ENCODE assay signal across 9 cellular contexts in the genomic region with DNA sequence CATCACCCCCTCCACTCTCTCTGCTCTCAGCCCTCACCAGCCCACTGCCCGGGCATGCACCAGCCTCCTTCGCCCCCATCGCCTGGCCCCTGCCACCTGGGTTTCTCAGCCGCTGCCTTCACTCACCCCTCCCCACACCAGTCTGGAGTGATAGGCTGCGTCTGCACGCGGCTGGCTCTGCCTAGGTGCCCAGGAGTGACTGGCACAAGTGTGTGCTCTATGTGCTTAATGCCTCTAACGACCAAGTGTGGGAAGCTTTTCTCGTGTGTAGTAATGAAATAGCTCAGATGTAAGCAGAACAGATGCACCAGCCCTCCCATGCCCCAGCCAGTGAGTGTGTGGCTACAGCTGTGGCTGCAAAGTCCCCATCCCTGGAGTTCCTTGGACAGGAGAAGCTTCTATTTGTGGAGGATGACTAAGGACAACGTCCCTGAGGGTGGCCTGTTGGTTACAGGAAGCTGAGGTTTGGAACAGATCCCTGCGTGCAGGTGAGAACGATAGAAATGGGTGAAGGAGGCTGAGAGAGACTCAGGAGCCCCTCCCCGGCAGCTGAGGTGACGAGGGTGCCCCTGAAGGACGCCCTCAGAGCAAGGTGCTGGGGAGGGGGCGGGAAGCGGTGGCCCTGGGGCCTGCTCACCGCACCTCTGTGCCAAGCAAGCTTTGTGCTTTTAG. TPM values are rescaled to one million over a fixed set of nuclear protein-coding genes. Genes with fewer than 3 reads are reported as not detected.
DNase-seq lines count a peak whose midpoint lies in the region; ATAC-seq and TF ChIP-seq lines count a peak whose summit lies in the region.
"Had no signal": no experiment of that assay in that cellular context is flagged by ENCODE, and none has a peak within 500 bp of the region (broad histone marks: within the 10 kb centered on the region; RNA-seq: fewer than 3 reads in every experiment).

No MANE protein-coding gene starts in this region.

- POLR2A ChIA-PET in CD4-positive, alpha-beta memory T cell (lab: Charles Lee; ENCODE audit: partially characterized antibody), result interaction anchor here (1.2 kb wide), 1 partner anchor 36 kb away, joined by 3 read pairs; a partner anchor contains a TSS

- H3K27me3 ChIP-seq in CD4-positive, alpha-beta memory T cell (ENCODE audit: insufficient read depth, low read length), result no peaks in the 10 kb centered on the region
- H3K27me3 ChIP-seq in left ventricle myocardium inferior (ENCODE audit: low read depth), result no peaks in the 10 kb centered on the region

- peaks cover 25 to 62% (median 45%) of the 10 kb centered on the region in 4 donors for H3K4me1 Mint-ChIP-seq in CD4-positive, alpha-beta memory T cell

- CTCF ChIA-PET in CD4-positive, alpha-beta memory T cell (lab: Charles Lee; ENCODE audit: partially characterized antibody), result no interaction called here

- H3K36me3 Mint-ChIP-seq in CD4-positive, alpha-beta memory T cell, result peaks cover 0 to under 1% of the 10 kb centered on the region in 2 donors
- H3K36me3 Mint-ChIP-seq: naive B cell had no signal

- no peaks in the 10 kb centered on the region for H3K27me3 Mint-ChIP-seq in CD4-positive, alpha-beta memory T cell

- no peak for TF ChIP-seq CTCF in left ventricle myocardium inferior (IDR thresholded peaks at IDR 0.05; ENCODE audit: borderline replicate concordance)

- H3K27ac ChIP-seq in CD4-positive, alpha-beta memory T cell (ENCODE audit: low read depth, low read length), result no peak overlapping the region
- peak overlapping the region; percentile 89 for H3K27ac ChIP-seq in left ventricle myocardium inferior (replicated peaks)

- H3K4me1 ChIP-seq in CD4-positive, alpha-beta memory T cell (ENCODE audit: insufficient read depth, low read length), result peaks cover 20% of the 10 kb centered on the region
- peaks cover 88% of the 10 kb centered on the region for H3K4me1 ChIP-seq in left ventricle myocardium inferior

- H3K4me3 Mint-ChIP-seq in CD4-positive, alpha-beta memory T cell, result peak overlapping the region in 5 of 8 donors; percentile 39 to 69 (median 44)

- ATAC-seq in GM21576 (IDR thresholded peaks at IDR 0.05; ENCODE audit: unreplicated experiment), result peak; percentile 44

- H3K4me3 ChIP-seq in CD4-positive, alpha-beta memory T cell (ENCODE audit: low read length in 2 of 2), result no peak overlapping the region
- peak overlapping the region; percentile 51 for H3K4me3 ChIP-seq in left ventricle myocardium inferior

- intact Hi-C loops in CD4-positive, alpha-beta memory T cell (cut with micrococcal nuclease), result no loop called here
- intact Hi-C loops in left ventricle myocardium inferior (cut with micrococcal nuclease), result no loop called here

- no peaks in the 10 kb centered on the region for H3K9me3 Mint-ChIP-seq in CD4-positive, alpha-beta memory T cell
- H3K9me3 Mint-ChIP-seq: naive B cell had no signal

- H3K27ac Mint-ChIP-seq in CD4-positive, alpha-beta memory T cell, result peak overlapping the region in 6 of 7 donors; percentile 31 to 88 (median 72)

- peak in 3 of 5 donors; percentile 3 to 8 (median 4) for DNase-seq in CD4-positive, alpha-beta memory T cell
- DNase-seq in NCI-H774 (lab: John Stamatoyannopoulos, UW), result peak; percentile 75
- DNase-seq in left ventricle myocardium inferior, result no peak
- DNase-seq in Ammon's horn (ENCODE audit: low spot score), result no peak
- DNase-seq in effector CD4-positive, alpha-beta T cell, result no peak
- no peak for DNase-seq in COLO829 (ENCODE audit: low spot score)
- no peak for DNase-seq in activated effector memory CD4-positive, alpha-beta T cell treated with anti-CD3 and anti-CD28 coated beads, Interleukin-2, amount 50 U/mL, for 16 hours
- DNase-seq: naive B cell had no signal

- no peaks in the 10 kb centered on the region for H3K36me3 ChIP-seq in CD4-positive, alpha-beta memory T cell (ENCODE audit: insufficient read depth, low read length)
- no peaks in the 10 kb centered on the region for H3K36me3 ChIP-seq in left ventricle myocardium inferior

- H3K9me3 ChIP-seq in CD4-positive, alpha-beta memory T cell (ENCODE audit: control insufficient read depth in 1 of 2, low read length in 2 of 2), result no peaks in the 10 kb centered on the region
- H3K9me3 ChIP-seq in left ventricle myocardium inferior (replicated peaks), result no peaks in the 10 kb centered on the region

RNA-seq across cellular contexts. Expression of a gene that starts 35.6 kb away (rescaled TPM):
- total RNA-seq in CD4-positive, alpha-beta memory T cell, result 10 to 100 TPM; 50.2 to 50.5 TPM
- polyA plus RNA-seq in CD4-positive, alpha-beta memory T cell, result 10 to 100 TPM in 1 of 2 donors, 1 to 10 TPM in 1; 1.1 to 11.2 TPM
- total RNA-seq in left ventricle myocardium inferior, result 106 TPM

Comparison
In these comparisons a context has a peak if more than half of its experiments do, and no peak if none do; other contexts are left out.
1. DNase-seq: peak in CD4-positive, alpha-beta memory T cell (3 of 5) and NCI-H774 (single experiment); none in left ventricle myocardium inferior (single experiment), Ammon's horn (single experiment), effector CD4-positive, alpha-beta T cell (single experiment), COLO829 (single experiment) and activated effector memory CD4-positive, alpha-beta T cell treated with anti-CD3 and anti-CD28 coated beads, Interleukin-2, amount 50 U/mL, for 16 hours (single experiment).